Comparison of ENCODE assay signal across 1 cellular context in genomic region chr6:129890164-129890563, GRCh38.
TF ChIP-seq lines count a peak whose summit lies in the region.

No MANE protein-coding gene starts in this region.

TF ChIP-seq in HCT116, 20 proteins besides CTCF, POLR2A, EP300 and RAD21 (continued from another document):
- TF ChIP-seq REST (IDR thresholded peaks at IDR 0.05; ENCODE audit: low read depth) (no peak), EGR1 (IDR thresholded peaks at IDR 0.05; ENCODE audit: low read depth) (no peak), ATF3 (IDR thresholded peaks at IDR 0.05) (no peak), MAX (IDR thresholded peaks at IDR 0.05) (peak; percentile 82)
